In the genomic region with DNA sequence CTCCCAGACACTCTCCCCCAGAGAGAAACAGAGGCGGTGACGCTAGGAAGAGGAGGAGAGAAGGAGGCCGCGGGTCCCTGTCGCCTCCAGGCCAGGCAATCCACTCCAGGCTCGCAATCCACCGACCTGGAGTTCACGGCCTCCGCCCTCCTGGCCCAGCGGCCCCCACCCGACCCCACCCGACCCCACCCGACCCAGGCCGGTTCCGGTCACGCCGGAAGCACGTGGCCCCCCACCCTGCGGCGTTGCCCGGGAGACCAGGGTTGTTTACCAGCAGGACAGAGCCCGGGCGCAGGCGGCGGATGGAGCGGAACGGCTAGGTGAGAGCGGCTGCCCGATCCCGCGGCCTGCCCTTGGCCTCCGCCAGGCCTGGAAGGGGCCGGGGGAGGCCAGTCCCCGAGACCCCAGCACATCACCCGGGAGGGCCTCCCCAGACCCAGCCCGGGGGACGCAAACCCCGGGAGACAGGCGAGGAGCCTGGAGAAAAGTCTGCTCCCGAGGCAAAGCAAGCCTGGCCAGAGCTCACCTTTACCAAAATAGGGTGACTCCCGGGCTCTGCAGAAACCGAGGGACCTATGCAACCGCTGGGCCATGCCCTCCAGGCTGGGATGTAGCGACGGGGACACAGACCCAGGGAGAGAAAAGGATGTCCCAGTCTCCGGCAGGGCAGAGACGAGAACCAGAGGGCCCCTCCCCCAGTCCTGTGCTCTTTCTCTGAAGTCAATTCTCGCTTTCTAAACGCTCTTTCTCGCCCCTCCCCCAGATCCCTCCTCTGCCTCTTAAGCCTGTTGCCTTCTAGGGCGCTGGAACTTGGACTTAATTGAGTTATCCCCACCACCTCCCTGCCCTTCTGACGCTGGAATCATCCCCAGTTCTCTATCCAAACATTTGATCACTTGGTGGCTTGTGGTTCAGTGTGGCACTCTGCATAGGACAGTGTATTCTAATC, we compare ENCODE assay signal across 1 cellular context.
TF ChIP-seq lines count a peak whose summit lies in the region.

A gene with protein sequence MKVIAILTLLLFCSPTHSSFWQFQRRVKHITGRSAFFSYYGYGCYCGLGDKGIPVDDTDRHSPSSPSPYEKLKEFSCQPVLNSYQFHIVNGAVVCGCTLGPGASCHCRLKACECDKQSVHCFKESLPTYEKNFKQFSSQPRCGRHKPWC (minus strand): TSS at position 685 of the 949 bp plus-strand sequence. CDS start 9,155 bp downstream, outside the sequence.
A gene with protein sequence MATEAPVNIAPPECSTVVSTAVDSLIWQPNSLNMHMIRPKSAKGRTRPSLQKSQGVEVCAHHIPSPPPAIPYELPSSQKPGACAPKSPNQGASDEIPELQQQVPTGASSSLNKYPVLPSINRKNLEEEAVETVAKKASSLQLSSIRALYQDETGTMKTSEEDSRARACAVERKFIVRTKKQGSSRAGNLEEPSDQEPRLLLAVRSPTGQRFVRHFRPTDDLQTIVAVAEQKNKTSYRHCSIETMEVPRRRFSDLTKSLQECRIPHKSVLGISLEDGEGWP (plus strand): TSS at position 263 of the 949 bp plus-strand sequence. CDS start 4,466 bp downstream, outside the sequence.

TF ChIP-seq in liver, 16 proteins besides CTCF, POLR2A, EP300 and RAD21 (continued from another document):
- TF ChIP-seq, protein P1, sequence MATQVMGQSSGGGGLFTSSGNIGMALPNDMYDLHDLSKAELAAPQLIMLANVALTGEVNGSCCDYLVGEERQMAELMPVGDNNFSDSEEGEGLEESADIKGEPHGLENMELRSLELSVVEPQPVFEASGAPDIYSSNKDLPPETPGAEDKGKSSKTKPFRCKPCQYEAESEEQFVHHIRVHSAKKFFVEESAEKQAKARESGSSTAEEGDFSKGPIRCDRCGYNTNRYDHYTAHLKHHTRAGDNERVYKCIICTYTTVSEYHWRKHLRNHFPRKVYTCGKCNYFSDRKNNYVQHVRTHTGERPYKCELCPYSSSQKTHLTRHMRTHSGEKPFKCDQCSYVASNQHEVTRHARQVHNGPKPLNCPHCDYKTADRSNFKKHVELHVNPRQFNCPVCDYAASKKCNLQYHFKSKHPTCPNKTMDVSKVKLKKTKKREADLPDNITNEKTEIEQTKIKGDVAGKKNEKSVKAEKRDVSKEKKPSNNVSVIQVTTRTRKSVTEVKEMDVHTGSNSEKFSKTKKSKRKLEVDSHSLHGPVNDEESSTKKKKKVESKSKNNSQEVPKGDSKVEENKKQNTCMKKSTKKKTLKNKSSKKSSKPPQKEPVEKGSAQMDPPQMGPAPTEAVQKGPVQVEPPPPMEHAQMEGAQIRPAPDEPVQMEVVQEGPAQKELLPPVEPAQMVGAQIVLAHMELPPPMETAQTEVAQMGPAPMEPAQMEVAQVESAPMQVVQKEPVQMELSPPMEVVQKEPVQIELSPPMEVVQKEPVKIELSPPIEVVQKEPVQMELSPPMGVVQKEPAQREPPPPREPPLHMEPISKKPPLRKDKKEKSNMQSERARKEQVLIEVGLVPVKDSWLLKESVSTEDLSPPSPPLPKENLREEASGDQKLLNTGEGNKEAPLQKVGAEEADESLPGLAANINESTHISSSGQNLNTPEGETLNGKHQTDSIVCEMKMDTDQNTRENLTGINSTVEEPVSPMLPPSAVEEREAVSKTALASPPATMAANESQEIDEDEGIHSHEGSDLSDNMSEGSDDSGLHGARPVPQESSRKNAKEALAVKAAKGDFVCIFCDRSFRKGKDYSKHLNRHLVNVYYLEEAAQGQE (IDR thresholded peaks at IDR 0.05) = peak; percentile 14
- TF ChIP-seq SP1 (IDR thresholded peaks at IDR 0.05) (no peak), JUND (IDR thresholded peaks at IDR 0.05) (no peak), FOXA2 (IDR thresholded peaks at IDR 0.05) (no peak), EGR1 (IDR thresholded peaks at IDR 0.05; ENCODE audit: low read depth in 2 of 2) (no peak), GABPA (IDR thresholded peaks at IDR 0.05 in 1 of 2, conservative IDR thresholded peaks at IDR 0.05 in 1 of 2) (peak in 1 of 2 donors; percentile 51), FOXA1 (IDR thresholded peaks at IDR 0.05) (no peak)
- TF ChIP-seq, protein P2, sequence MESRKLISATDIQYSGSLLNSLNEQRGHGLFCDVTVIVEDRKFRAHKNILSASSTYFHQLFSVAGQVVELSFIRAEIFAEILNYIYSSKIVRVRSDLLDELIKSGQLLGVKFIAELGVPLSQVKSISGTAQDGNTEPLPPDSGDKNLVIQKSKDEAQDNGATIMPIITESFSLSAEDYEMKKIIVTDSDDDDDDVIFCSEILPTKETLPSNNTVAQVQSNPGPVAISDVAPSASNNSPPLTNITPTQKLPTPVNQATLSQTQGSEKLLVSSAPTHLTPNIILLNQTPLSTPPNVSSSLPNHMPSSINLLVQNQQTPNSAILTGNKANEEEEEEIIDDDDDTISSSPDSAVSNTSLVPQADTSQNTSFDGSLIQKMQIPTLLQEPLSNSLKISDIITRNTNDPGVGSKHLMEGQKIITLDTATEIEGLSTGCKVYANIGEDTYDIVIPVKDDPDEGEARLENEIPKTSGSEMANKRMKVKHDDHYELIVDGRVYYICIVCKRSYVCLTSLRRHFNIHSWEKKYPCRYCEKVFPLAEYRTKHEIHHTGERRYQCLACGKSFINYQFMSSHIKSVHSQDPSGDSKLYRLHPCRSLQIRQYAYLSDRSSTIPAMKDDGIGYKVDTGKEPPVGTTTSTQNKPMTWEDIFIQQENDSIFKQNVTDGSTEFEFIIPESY (IDR thresholded peaks at IDR 0.05) = no peak
